In the genomic region with DNA sequence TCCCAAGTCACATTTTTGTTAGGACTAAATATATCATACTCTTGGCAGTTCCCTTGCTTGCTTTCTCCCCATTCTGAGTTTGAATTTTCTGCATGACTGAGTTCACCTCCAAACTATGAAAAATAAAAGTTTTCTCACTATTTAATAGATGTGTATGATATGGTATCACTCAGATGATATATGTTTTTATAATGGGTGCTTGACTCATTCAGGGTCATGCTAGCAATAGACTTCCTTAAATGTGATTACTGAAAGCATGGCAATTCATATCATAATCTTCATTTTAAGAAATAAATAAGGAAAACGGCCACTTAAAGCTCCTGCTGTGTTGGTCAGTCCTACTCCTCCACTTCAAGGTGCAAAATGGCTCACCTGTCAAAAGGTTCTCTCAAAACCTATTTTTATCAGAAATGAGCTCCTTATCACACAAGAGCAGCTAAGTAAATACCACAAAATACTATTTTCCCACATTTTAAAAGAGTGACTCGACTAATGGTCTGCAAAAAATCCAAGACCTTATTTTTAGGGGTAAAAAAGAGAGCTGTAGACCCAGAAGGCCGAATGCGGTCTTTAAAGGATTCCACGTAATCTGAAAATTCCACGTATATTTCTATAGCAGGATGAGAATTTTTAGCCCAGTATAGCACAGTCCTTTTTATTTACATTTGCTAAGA, we compare ENCODE assay signal across 7 cellular contexts. TPM values are rescaled to one million over a fixed set of nuclear protein-coding genes. Genes with fewer than 3 reads are reported as not detected.
DNase-seq lines count a peak whose midpoint lies in the region; ATAC-seq and TF ChIP-seq lines count a peak whose summit lies in the region.

No MANE protein-coding gene starts in this region.

- ATAC-seq in HG02885 (IDR thresholded peaks at IDR 0.05; ENCODE audit: poor library complexity, unreplicated experiment) = no peak

- WGBS in esophagus squamous epithelium, 2 donors = 43 to 46% methylated on average over 6 of the region's 6 CpGs

- POLR2A ChIA-PET in RWPE1 (lab: Yijun Ruan, JAX; ENCODE audit: low non-redundant PET) = interaction anchor here (0.6 to 1.3 kb wide), 3 partner anchors 11 to 24 kb away, joined by 3 to 4 read pairs (median 3); no protein-coding TSS in a partner anchor

- TF ChIP-seq POLR2A in esophagus squamous epithelium (IDR thresholded peaks at IDR 0.05) = no peak

- H3K9ac ChIP-seq in skeletal muscle satellite cell (ENCODE audit: low read depth, low read length) = peak overlapping the region; percentile 89

- H3K27ac ChIP-seq in RWPE1 (peak overlapping the region; percentile 96), esophagus squamous epithelium (peak overlapping the region; percentile 91 to 97 (median 94))

- H3K9me3 ChIP-seq in HAP-1 = no peaks in the 10 kb centered on the region
- H3K9me3 ChIP-seq in esophagus squamous epithelium = no peaks in the 10 kb centered on the region
- H3K9me3 ChIP-seq in skeletal muscle satellite cell (replicated peaks; ENCODE audit: low read length) = no peaks in the 10 kb centered on the region

- intact Hi-C loops in esophagus squamous epithelium (cut with DNase I) = no loop called here

- no peaks in the 10 kb centered on the region for H3K36me3 ChIP-seq in HAP-1 (replicated peaks)
- no peaks in the 10 kb centered on the region for H3K36me3 ChIP-seq in esophagus squamous epithelium
- no peaks in the 10 kb centered on the region for H3K36me3 ChIP-seq in skeletal muscle satellite cell (ENCODE audit: insufficient read depth, low read length)

- H3K4me1 ChIP-seq in HAP-1 (peaks cover 29% of the 10 kb centered on the region), esophagus squamous epithelium (peaks cover 6 to 41% (median 10%) of the 10 kb centered on the region in 3 donors), skeletal muscle satellite cell (ENCODE audit: control insufficient read depth, insufficient read depth, low read length) (peaks cover 38% of the 10 kb centered on the region)

- TF ChIP-seq CTCF in RWPE1 (conservative IDR thresholded peaks at IDR 0.05; ENCODE audit: low read depth) (no peak), esophagus squamous epithelium (IDR thresholded peaks at IDR 0.05) (no peak)

- DNase-seq in HAP-1 (ENCODE audit: low spot score in 2 of 2) = no peak
- no peak for DNase-seq in RWPE1 (ENCODE audit: low spot score)
- DNase-seq in esophagus squamous epithelium (lab: John Stamatoyannopoulos, UW) = no peak
- no peak for DNase-seq in NCI-H510A (lab: John Stamatoyannopoulos, UW)
- DNase-seq in NCI-H187 treated with DMSO at 0.1 percent for 48 hours (lab: John Stamatoyannopoulos, UW) = no peak

- H3K27me3 ChIP-seq in HAP-1 (ENCODE audit: low read depth) = no peaks in the 10 kb centered on the region
- H3K27me3 ChIP-seq in esophagus squamous epithelium = no peaks in the 10 kb centered on the region
- no peaks in the 10 kb centered on the region for H3K27me3 ChIP-seq in skeletal muscle satellite cell (ENCODE audit: control insufficient read depth, insufficient read depth, low read length)

- H3K4me2 ChIP-seq in skeletal muscle satellite cell (ENCODE audit: low read length) = peak overlapping the region; percentile 93

- in situ Hi-C loops in HAP-1 (cut with MboI; ENCODE audit: low sequenced_read_pairs) = no loop called here

- CTCF ChIA-PET in RWPE1 (lab: Yijun Ruan, JAX) = interaction anchor here (0.9 to 2.3 kb wide), 7 partner anchors 12 to 63 kb away, joined by 3 to 22 read pairs (median 6); partner anchors contain the start of genes AJUBA and HAUS4

- H3K4me3 ChIP-seq in HAP-1 (peak overlapping the region; percentile 52), esophagus squamous epithelium (peak overlapping the region; percentile 50 to 87 (median 71)), skeletal muscle satellite cell (ENCODE audit: low read length) (peak overlapping the region; percentile 79)

RNA-seq across cellular contexts. Expression of gene C14orf93, which starts 3.9 kb away (rescaled TPM):
- total RNA-seq in esophagus squamous epithelium = 10 to 100 TPM in 2 of 4 donors, 1 to 10 TPM in 2; 3.4 to 12.7 (median 8.8) TPM
- 2.8 and 3.3 TPM in 2 replicates for total RNA-seq in skeletal muscle satellite cell (2012; rRNA removed)

RNA-seq across cellular contexts. Expression of gene AJUBA, which starts 23.6 kb away (rescaled TPM):
- 10 to 100 TPM; 31.3 to 44.3 (median 34.5) TPM for total RNA-seq in esophagus squamous epithelium
- total RNA-seq in skeletal muscle satellite cell (2012; rRNA removed) = 13.1 and 16.5 TPM in 2 replicates

RNA-seq across cellular contexts. Expression of gene PSMB5, which starts 28.7 kb away (rescaled TPM):
- total RNA-seq in esophagus squamous epithelium = 100 to 1,000 TPM; 140 to 185 (median 153) TPM
- 194 and 215 TPM in 2 replicates for total RNA-seq in skeletal muscle satellite cell (2012; rRNA removed)

RNA-seq across cellular contexts. Expression of gene PSMB11, which starts 36.0 kb away (rescaled TPM):
- total RNA-seq in esophagus squamous epithelium = not detected
- not detected in 2 replicates for total RNA-seq in skeletal muscle satellite cell (2012; rRNA removed)

RNA-seq across cellular contexts. Expression of gene HAUS4, which starts 49.1 kb away (rescaled TPM):
- total RNA-seq in esophagus squamous epithelium = 10 to 100 TPM; 27.6 to 44.3 (median 33.6) TPM
- 23.8 and 29.7 TPM in 2 replicates for total RNA-seq in skeletal muscle satellite cell (2012; rRNA removed)
